In the genomic region with DNA sequence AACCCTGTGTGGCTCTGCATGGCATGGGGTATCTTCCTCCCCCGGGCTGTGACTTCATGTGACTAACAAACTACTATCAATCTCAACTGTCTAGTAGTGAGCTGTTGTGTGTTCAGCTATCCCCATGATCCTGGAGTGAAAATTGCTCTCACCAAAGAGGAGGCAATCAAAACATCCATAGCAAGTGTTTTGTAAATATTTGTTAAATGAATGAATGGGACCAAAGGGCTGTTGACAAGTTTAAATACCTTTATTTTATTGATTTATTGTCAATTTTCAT, we compare ENCODE assay signal across 17 cellular contexts.
DNase-seq lines count a peak whose midpoint lies in the region; ATAC-seq, FAIRE-seq and TF ChIP-seq lines count a peak whose summit lies in the region.
"Had no signal": no experiment of that assay in that cellular context is flagged by ENCODE, and none has a peak within 500 bp of the region (broad histone marks: within the 10 kb centered on the region; RNA-seq: fewer than 3 reads in every experiment).

No MANE protein-coding gene starts in this region.

- H3K27me3 ChIP-seq in H1 (replicated peaks in 1 of 4; ENCODE audit: control insufficient read depth in 3 of 4, extremely low read depth in 1 of 4, insufficient read depth in 3 of 4, low read length in 3 of 4) (no peaks in the 10 kb centered on the region), pancreas (no peaks in the 10 kb centered on the region), esophagus muscularis mucosa (no peaks in the 10 kb centered on the region)
- H3K27me3 ChIP-seq: hepatocyte, SJCRH30, uterus had no signal

- no peaks in the 10 kb centered on the region; the same call in 1 of the 2 replicates for H3K23me2 ChIP-seq in H1 (ENCODE audit: low read depth, low read length)

- POLR2A ChIA-PET in H1 (lab: Charles Lee; ENCODE audit: partially characterized antibody) = no interaction called here

- TF ChIP-seq EP300 in H1 (IDR thresholded peaks at IDR 0.05; ENCODE audit: borderline replicate concordance in 1 of 2, low read depth in 2 of 2, low read length in 2 of 2) = no peak
- TF ChIP-seq EP300 in esophagus muscularis mucosa (IDR thresholded peaks at IDR 0.05) = no peak

- DNase-seq in DMS53 (lab: John Stamatoyannopoulos, UW) = peak; percentile 85
- no peak for DNase-seq in DMS53 treated with DMSO at 0.1 percent for 48 hours (lab: John Stamatoyannopoulos, UW; ENCODE audit: unreplicated experiment)
- peak; percentile 42 for DNase-seq in NCI-H69 (lab: John Stamatoyannopoulos, UW)
- DNase-seq in H1 (ENCODE audit: low read depth in 1 of 2, low spot score in 2 of 2) = no peak
- no peak for DNase-seq in pancreas
- no peak for DNase-seq in esophagus muscularis mucosa (ENCODE audit: extremely low spot score)
- DNase-seq: 8988T, cortex of kidney, DMS 273 treated with DMSO at 0.1 percent for 48 hours had no signal

- no peak for TF ChIP-seq CTCF in H1 (IDR thresholded peaks at IDR 0.05; ENCODE audit: control extremely low read depth in 1 of 3, insufficient read depth in 1 of 3, low read depth in 1 of 3, low read length in 3 of 3)
- no peak for TF ChIP-seq CTCF in pancreas (IDR thresholded peaks at IDR 0.05)
- TF ChIP-seq CTCF in esophagus muscularis mucosa (IDR thresholded peaks at IDR 0.05) = no peak

- no peak overlapping the region for H3K27ac ChIP-seq in H1 (ENCODE audit: low read depth, low read length)
- peak overlapping the region in 2 of 4 donors; percentile 14 to 35 for H3K27ac ChIP-seq in pancreas
- no peak overlapping the region for H3K27ac ChIP-seq in esophagus muscularis mucosa (replicated peaks in 1 of 4)
- H3K27ac ChIP-seq: hepatocyte, SJCRH30, uterus had no signal

- H3K4ac ChIP-seq in H1 (replicated peaks; ENCODE audit: insufficient read length, low read depth, low read length) = no peak overlapping the region

- no peak overlapping the region; the same call in 1 of the 2 replicates for H2AK5ac ChIP-seq in H1 (ENCODE audit: low read depth, low read length)

- ATAC-seq in pancreas (peak in 3 of 4 donors; percentile 2 to 3 (median 3)), GM18520 (IDR thresholded peaks at IDR 0.05; ENCODE audit: unreplicated experiment) (no peak), GM18867 (IDR thresholded peaks at IDR 0.05; ENCODE audit: unreplicated experiment) (no peak)

- H2BK12ac ChIP-seq in H1 (ENCODE audit: low read depth, low read length) = peak overlapping the region; percentile 44; the same call in 1 of the 2 replicates

- intact Hi-C loops in pancreas (cut with DNase I) (no loop called here), esophagus muscularis mucosa (cut with DNase I) (loop anchor here (5.0 kb wide), 1 partner anchor 204 kb away; no protein-coding TSS in a partner anchor)

- no peak for TF ChIP-seq RAD21 in H1 (IDR thresholded peaks at IDR 0.05 in 1 of 2, conservative IDR thresholded peaks at IDR 0.05 in 1 of 2; ENCODE audit: low read depth in 2 of 2, low read length in 2 of 2)

- H3K9ac ChIP-seq in H1 (replicated peaks in 1 of 4; ENCODE audit: extremely low read depth in 1 of 4, low read depth in 3 of 4, low read length in 3 of 4) = no peak overlapping the region

- H3K4me1 ChIP-seq in H1 (replicated peaks in 1 of 4; ENCODE audit: control insufficient read depth in 3 of 4, insufficient read depth in 4 of 4, low read length in 3 of 4) = peaks cover 0 to 6% (median 1%) of the 10 kb centered on the region in 4 experiments; a peak in 6 of 7 replicates
- peaks cover 7 to 34% (median 8%) of the 10 kb centered on the region in 3 donors for H3K4me1 ChIP-seq in pancreas
- no peaks in the 10 kb centered on the region for H3K4me1 ChIP-seq in esophagus muscularis mucosa
- H3K4me1 ChIP-seq: SJCRH30, uterus had no signal

- H3K4me2 ChIP-seq in H1 (ENCODE audit: insufficient read depth in 1 of 2, low read depth in 2 of 2, low read length in 2 of 2) = no peak overlapping the region
- H3K4me2 ChIP-seq: hepatocyte had no signal

- H2BK15ac ChIP-seq in H1 (ENCODE audit: low read length) = no peak overlapping the region

- no peaks in the 10 kb centered on the region for H3K79me1 ChIP-seq in H1 (ENCODE audit: low read depth, low read length)

- H3K18ac ChIP-seq in H1 (ENCODE audit: extremely low read depth, low read length) = no peak overlapping the region

- H3K9me3 ChIP-seq in H1 (ENCODE audit: insufficient read depth in 2 of 2, low read depth in 1 of 2, low read length in 1 of 2) (no peaks in the 10 kb centered on the region), pancreas (no peaks in the 10 kb centered on the region), esophagus muscularis mucosa (no peaks in the 10 kb centered on the region)
- H3K9me3 ChIP-seq: HAP-1, SJCRH30, uterus had no signal

- H2BK120ac ChIP-seq in H1 (replicated peaks; ENCODE audit: low read depth, low read length) = no peak overlapping the region

- H2AFZ ChIP-seq in H1 (ENCODE audit: low read length) = peak overlapping the region; percentile 67; the same call in 1 of the 2 replicates
- H2AFZ ChIP-seq: hepatocyte had no signal

- H2BK5ac ChIP-seq in H1 (ENCODE audit: low read depth, low read length) = no peak overlapping the region

- H3K79me2 ChIP-seq in H1 (ENCODE audit: control insufficient read depth in 1 of 2, insufficient read depth in 2 of 2, low read length in 2 of 2) = no peaks in the 10 kb centered on the region
- H3K79me2 ChIP-seq: hepatocyte had no signal

- no peak overlapping the region for H3K56ac ChIP-seq in H1 (replicated peaks; ENCODE audit: insufficient read length, low read depth, low read length)

- CTCF ChIA-PET in H1 (lab: Charles Lee; ENCODE audit: partially characterized antibody) = interaction anchor here (0.6 to 3.0 kb wide), 10 partner anchors 11 to 1427 kb away, joined by 3 to 21 read pairs (median 4); no protein-coding TSS in a partner anchor

- FAIRE-seq in H1 (lab: Jason Lieb, UNC) (no peak), pancreas (lab: Jason Lieb, UNC) (no peak)
- FAIRE-seq: frontal cortex, small intestine had no signal

- no peak overlapping the region for H3K23ac ChIP-seq in H1 (ENCODE audit: insufficient read length)

- TF ChIP-seq POLR2A in H1 (IDR thresholded peaks at IDR 0.05; ENCODE audit: control extremely low read depth in 1 of 2, low read depth in 2 of 2, low read length in 2 of 2) = no peak
- no peak for TF ChIP-seq POLR2A in esophagus muscularis mucosa (IDR thresholded peaks at IDR 0.05; ENCODE audit: low read depth)

- H3K14ac ChIP-seq in H1 (ENCODE audit: insufficient read length) = no peak overlapping the region

- no peak overlapping the region for H4K91ac ChIP-seq in H1 (replicated peaks; ENCODE audit: insufficient read length, low read length)

- H2BK20ac ChIP-seq in H1 (ENCODE audit: low read length) = no peak overlapping the region

- 87% methylated on average over 1 of the region's 1 CpG; no CpG with 5 or more reads in 1 of the 2 experiments for WGBS in H1 (ENCODE audit: extremely low coverage in 1 of 2, insufficient coverage in 1 of 2, insufficient read length in 1 of 2, insufficient replicate concordance in 2 of 2, low coverage in 1 of 2, low lambda C conversion rate in 2 of 2, missing lambda C conversion rate in 1 of 2), 2 experiments
- 51 to 79% methylated on average over 1 of the region's 1 CpG for WGBS in pancreas, 2 donors
- WGBS in esophagus muscularis mucosa = 80% methylated on average over 1 of the region's 1 CpG

- no peak overlapping the region for H4K8ac ChIP-seq in H1 (ENCODE audit: extremely low read depth, insufficient read depth, low read length)

- no peaks in the 10 kb centered on the region for H3K36me3 ChIP-seq in H1 (ENCODE audit: control insufficient read depth in 2 of 4, insufficient read depth in 4 of 4, low read length in 3 of 4)
- no peaks in the 10 kb centered on the region for H3K36me3 ChIP-seq in pancreas
- no peaks in the 10 kb centered on the region for H3K36me3 ChIP-seq in esophagus muscularis mucosa
- H3K36me3 ChIP-seq: HAP-1, SJCRH30, uterus had no signal

- no peak overlapping the region for H4K5ac ChIP-seq in H1 (ENCODE audit: insufficient read length, low read depth, low read length)

- H3K4me3 ChIP-seq in H1 (ENCODE audit: extremely low read depth in 1 of 4, insufficient read depth in 2 of 4, low read depth in 3 of 4, low read length in 4 of 4) = no peak overlapping the region
- no peak overlapping the region for H3K4me3 ChIP-seq in pancreas
- no peak overlapping the region for H3K4me3 ChIP-seq in esophagus muscularis mucosa
- H3K4me3 ChIP-seq: HAP-1, hepatocyte, SJCRH30, uterus had no signal

- H4K20me1 ChIP-seq in H1 (replicated peaks in 1 of 2; ENCODE audit: control insufficient read depth in 1 of 2, insufficient read depth in 2 of 2, low read length in 2 of 2) = no peaks in the 10 kb centered on the region

TF ChIP-seq in H1, 55 proteins besides CTCF, POLR2A, EP300 and RAD21:
- TF ChIP-seq, protein P1, sequence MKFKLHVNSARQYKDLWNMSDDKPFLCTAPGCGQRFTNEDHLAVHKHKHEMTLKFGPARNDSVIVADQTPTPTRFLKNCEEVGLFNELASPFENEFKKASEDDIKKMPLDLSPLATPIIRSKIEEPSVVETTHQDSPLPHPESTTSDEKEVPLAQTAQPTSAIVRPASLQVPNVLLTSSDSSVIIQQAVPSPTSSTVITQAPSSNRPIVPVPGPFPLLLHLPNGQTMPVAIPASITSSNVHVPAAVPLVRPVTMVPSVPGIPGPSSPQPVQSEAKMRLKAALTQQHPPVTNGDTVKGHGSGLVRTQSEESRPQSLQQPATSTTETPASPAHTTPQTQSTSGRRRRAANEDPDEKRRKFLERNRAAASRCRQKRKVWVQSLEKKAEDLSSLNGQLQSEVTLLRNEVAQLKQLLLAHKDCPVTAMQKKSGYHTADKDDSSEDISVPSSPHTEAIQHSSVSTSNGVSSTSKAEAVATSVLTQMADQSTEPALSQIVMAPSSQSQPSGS (IDR thresholded peaks at IDR 0.05; ENCODE audit: low read length) = no peak
- TF ChIP-seq CHD2 (IDR thresholded peaks at IDR 0.05; ENCODE audit: low read length) (no peak), SIRT6 (IDR thresholded peaks at IDR 0.05; ENCODE audit: low read length) (no peak), MAFK (IDR thresholded peaks at IDR 0.05; ENCODE audit: low read depth, low read length) (no peak), GTF2F1 (IDR thresholded peaks at IDR 0.05; ENCODE audit: borderline replicate concordance, low read depth, low read length) (no peak), CHD1 (IDR thresholded peaks at IDR 0.05; ENCODE audit: low read depth, low read length) (no peak), TAF7 (optimal IDR thresholded peaks at IDR 0.05; ENCODE audit: borderline replicate concordance, low read depth, low read length) (no peak), TCF12 (IDR thresholded peaks at IDR 0.05; ENCODE audit: low read depth, low read length) (no peak), BRCA1 (IDR thresholded peaks at IDR 0.05; ENCODE audit: low read depth, low read length) (no peak), HDAC2 (IDR thresholded peaks at IDR 0.05; ENCODE audit: borderline replicate concordance in 1 of 2, low read depth in 2 of 2, low read length in 2 of 2) (no peak), CREB1 (IDR thresholded peaks at IDR 0.05) (no peak), SP2 (IDR thresholded peaks at IDR 0.05; ENCODE audit: low read length) (no peak), RFX5 (IDR thresholded peaks at IDR 0.05; ENCODE audit: borderline replicate concordance, low read depth, low read length) (no peak), HDAC6 (IDR thresholded peaks at IDR 0.05; ENCODE audit: low read depth, low read length) (no peak)

Comparison
In these comparisons a context has a peak if more than half of its experiments do, and no peak if none do; other contexts are left out.
1. DNase-seq: peak in DMS53 (single experiment) and NCI-H69 (single experiment); none in DMS53 treated with DMSO at 0.1 percent for 48 hours (single experiment), H1 (0 of 2), pancreas (0 of 6) and esophagus muscularis mucosa (single experiment).
2. ATAC-seq: peak in pancreas (3 of 4); none in GM18520 (single experiment) and GM18867 (single experiment).